In the genomic region with DNA sequence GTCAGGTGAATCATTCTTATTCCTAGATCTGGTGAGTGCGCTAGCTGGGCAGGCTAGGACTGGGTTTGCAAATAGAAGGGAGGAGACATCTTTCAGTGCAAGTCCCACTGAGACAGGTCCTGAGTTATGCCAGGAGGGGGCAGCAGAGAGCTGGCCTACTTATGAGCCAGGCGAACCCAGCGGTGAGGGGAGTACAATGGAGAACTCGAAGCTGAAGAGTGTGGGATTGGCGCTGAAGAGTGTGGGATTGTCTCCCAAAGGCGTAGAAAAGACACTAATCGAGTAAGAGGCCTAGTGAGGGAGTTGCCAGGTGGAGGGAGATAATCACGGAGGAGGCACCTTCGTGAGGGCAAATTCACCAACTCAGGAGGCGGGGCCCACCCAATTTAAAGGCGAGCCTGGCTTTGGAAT, we compare ENCODE assay signal across 8 cellular contexts.
DNase-seq lines count a peak whose midpoint lies in the region; ATAC-seq, FAIRE-seq and TF ChIP-seq lines count a peak whose summit lies in the region.

No MANE protein-coding gene starts in this region.

- H3K27ac ChIP-seq in AG04450 (ENCODE audit: low read depth, low read length) (no peak overlapping the region), liver (ENCODE audit: low read depth in 1 of 2, low read length in 2 of 2) (no peak overlapping the region)

- POLR2A ChIA-PET in AG04450 (lab: Yijun Ruan, JAX), result no interaction called here

- no peak overlapping the region for H3K4me3 ChIP-seq in AG04450 (ENCODE audit: low read depth, low read length)
- no peak overlapping the region for H3K4me3 ChIP-seq in liver (ENCODE audit: low read depth in 1 of 3, low read length in 3 of 3)

- no peaks in the 10 kb centered on the region for H3K27me3 ChIP-seq in AG04450 (ENCODE audit: control insufficient read depth, insufficient read depth, low read length)
- no peaks in the 10 kb centered on the region for H3K27me3 ChIP-seq in liver (ENCODE audit: control insufficient read depth in 4 of 4, insufficient read depth in 4 of 4, low read length in 3 of 4)

- ATAC-seq in HG02970 (IDR thresholded peaks at IDR 0.05; ENCODE audit: low FRiP score, unreplicated experiment), result peak; percentile 96

- 23% methylated on average over 11 of the region's 11 CpGs for WGBS in liver

- H3K9ac ChIP-seq in liver (ENCODE audit: low read depth in 1 of 2, low read length in 2 of 2), result no peak overlapping the region

- H3K9me3 ChIP-seq in AG04450 (ENCODE audit: control insufficient read depth, insufficient read depth, low read length), result no peaks in the 10 kb centered on the region
- no peaks in the 10 kb centered on the region for H3K9me3 ChIP-seq in liver (ENCODE audit: control insufficient read depth in 4 of 4, low read length in 3 of 4)

- CTCF ChIA-PET in AG04450 (lab: Charles Lee), result interaction anchor here (0.6 to 1.1 kb wide), 7 partner anchors 10 to 676 kb away, joined by 3 to 6 read pairs (median 4); no protein-coding TSS in a partner anchor

- DNase-seq in AG04450 (ENCODE audit: low read depth, low spot score) (peak; percentile 29), GM18507 (ENCODE audit: extremely low spot score, insufficient read length, low read depth) (no peak), NCI-H2029 treated with DMSO at 0.1 percent for 48 hours (lab: John Stamatoyannopoulos, UW) (peak; percentile 27), cerebellum (ENCODE audit: low spot score) (peak; percentile 27)
- DNase-seq in activated CD4-positive, CD25-positive, alpha-beta regulatory T cell treated with anti-CD3 and anti-CD28 coated beads, Interleukin-2, amount 50 U/mL, for 72 hours, result peak; percentile 68
- DNase-seq in stimulated activated CD4-positive, alpha-beta T cell treated with anti-CD3 and anti-CD28 coated beads, TNF-alpha, amount 100 ng/mL, for 24 hours (ENCODE audit: low read depth in 3 of 3), result peak; percentile 10 to 51 (median 26)

- peaks cover 0 to 6% (median 3%) of the 10 kb centered on the region in 4 donors for H3K4me1 ChIP-seq in liver (ENCODE audit: control insufficient read depth in 4 of 4, insufficient read depth in 4 of 4, low read length in 3 of 4)

- no peaks in the 10 kb centered on the region for H3K36me3 ChIP-seq in liver (ENCODE audit: control insufficient read depth in 4 of 4, insufficient read depth in 3 of 4, low read depth in 1 of 4, low read length in 3 of 4)

- TF ChIP-seq CTCF in AG04450 (IDR thresholded peaks at IDR 0.05; ENCODE audit: low read depth, low read length), result peak; percentile 74
- peak; percentile 78 for TF ChIP-seq CTCF in liver (IDR thresholded peaks at IDR 0.05; ENCODE audit: low read depth, low read length, missing input control)

- peak; percentile 86 to 91 for TF ChIP-seq RAD21 in liver (IDR thresholded peaks at IDR 0.05)

- peak; percentile 66 for FAIRE-seq in GM18507 (lab: Jason Lieb, UNC)

TF ChIP-seq in liver, 16 proteins besides CTCF, POLR2A, EP300 and RAD21:
- TF ChIP-seq GABPA (IDR thresholded peaks at IDR 0.05 in 1 of 2, conservative IDR thresholded peaks at IDR 0.05 in 1 of 2) (no peak), JUND (IDR thresholded peaks at IDR 0.05) (no peak), SP1 (IDR thresholded peaks at IDR 0.05) (no peak), YY1 (IDR thresholded peaks at IDR 0.05) (no peak), FOXA1 (IDR thresholded peaks at IDR 0.05) (no peak), HNF4A (conservative IDR thresholded peaks at IDR 0.05) (no peak), EGR1 (IDR thresholded peaks at IDR 0.05; ENCODE audit: low read depth in 2 of 2) (no peak), NR2F2 (IDR thresholded peaks at IDR 0.05) (no peak), HNF4G (IDR thresholded peaks at IDR 0.05) (no peak), RXRA (IDR thresholded peaks at IDR 0.05) (no peak), FOXA2 (IDR thresholded peaks at IDR 0.05) (no peak)
- TF ChIP-seq, protein P1, sequence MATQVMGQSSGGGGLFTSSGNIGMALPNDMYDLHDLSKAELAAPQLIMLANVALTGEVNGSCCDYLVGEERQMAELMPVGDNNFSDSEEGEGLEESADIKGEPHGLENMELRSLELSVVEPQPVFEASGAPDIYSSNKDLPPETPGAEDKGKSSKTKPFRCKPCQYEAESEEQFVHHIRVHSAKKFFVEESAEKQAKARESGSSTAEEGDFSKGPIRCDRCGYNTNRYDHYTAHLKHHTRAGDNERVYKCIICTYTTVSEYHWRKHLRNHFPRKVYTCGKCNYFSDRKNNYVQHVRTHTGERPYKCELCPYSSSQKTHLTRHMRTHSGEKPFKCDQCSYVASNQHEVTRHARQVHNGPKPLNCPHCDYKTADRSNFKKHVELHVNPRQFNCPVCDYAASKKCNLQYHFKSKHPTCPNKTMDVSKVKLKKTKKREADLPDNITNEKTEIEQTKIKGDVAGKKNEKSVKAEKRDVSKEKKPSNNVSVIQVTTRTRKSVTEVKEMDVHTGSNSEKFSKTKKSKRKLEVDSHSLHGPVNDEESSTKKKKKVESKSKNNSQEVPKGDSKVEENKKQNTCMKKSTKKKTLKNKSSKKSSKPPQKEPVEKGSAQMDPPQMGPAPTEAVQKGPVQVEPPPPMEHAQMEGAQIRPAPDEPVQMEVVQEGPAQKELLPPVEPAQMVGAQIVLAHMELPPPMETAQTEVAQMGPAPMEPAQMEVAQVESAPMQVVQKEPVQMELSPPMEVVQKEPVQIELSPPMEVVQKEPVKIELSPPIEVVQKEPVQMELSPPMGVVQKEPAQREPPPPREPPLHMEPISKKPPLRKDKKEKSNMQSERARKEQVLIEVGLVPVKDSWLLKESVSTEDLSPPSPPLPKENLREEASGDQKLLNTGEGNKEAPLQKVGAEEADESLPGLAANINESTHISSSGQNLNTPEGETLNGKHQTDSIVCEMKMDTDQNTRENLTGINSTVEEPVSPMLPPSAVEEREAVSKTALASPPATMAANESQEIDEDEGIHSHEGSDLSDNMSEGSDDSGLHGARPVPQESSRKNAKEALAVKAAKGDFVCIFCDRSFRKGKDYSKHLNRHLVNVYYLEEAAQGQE (IDR thresholded peaks at IDR 0.05), result no peak
- TF ChIP-seq, protein P2, sequence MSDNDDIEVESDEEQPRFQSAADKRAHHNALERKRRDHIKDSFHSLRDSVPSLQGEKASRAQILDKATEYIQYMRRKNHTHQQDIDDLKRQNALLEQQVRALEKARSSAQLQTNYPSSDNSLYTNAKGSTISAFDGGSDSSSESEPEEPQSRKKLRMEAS (IDR thresholded peaks at IDR 0.05), result no peak
- TF ChIP-seq, protein P3, sequence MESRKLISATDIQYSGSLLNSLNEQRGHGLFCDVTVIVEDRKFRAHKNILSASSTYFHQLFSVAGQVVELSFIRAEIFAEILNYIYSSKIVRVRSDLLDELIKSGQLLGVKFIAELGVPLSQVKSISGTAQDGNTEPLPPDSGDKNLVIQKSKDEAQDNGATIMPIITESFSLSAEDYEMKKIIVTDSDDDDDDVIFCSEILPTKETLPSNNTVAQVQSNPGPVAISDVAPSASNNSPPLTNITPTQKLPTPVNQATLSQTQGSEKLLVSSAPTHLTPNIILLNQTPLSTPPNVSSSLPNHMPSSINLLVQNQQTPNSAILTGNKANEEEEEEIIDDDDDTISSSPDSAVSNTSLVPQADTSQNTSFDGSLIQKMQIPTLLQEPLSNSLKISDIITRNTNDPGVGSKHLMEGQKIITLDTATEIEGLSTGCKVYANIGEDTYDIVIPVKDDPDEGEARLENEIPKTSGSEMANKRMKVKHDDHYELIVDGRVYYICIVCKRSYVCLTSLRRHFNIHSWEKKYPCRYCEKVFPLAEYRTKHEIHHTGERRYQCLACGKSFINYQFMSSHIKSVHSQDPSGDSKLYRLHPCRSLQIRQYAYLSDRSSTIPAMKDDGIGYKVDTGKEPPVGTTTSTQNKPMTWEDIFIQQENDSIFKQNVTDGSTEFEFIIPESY (IDR thresholded peaks at IDR 0.05), result no peak
- TF ChIP-seq, protein P4, sequence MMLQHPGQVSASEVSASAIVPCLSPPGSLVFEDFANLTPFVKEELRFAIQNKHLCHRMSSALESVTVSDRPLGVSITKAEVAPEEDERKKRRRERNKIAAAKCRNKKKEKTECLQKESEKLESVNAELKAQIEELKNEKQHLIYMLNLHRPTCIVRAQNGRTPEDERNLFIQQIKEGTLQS (IDR thresholded peaks at IDR 0.05), result no peak
